ENCODE assay signal across 21 cellular contexts in the genomic region with DNA sequence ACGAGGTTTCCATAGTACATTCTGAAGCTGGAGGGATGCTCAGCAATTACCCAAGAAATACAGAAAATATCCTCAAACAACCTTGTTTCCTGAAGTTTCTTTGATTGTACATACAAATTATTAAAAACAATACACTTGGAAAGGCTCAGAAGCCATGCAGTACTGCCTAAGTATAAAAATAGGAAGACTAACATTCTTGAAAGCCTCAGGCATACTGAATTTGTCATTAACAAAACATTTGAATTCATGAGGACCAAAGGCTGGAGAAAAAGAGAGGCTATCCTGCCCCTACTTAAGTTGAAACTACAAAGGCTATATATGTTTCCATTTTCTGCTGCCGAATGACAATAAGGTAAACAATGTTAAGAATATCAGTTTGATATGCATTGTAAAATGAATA.
"Had no signal": no experiment of that assay in that cellular context is flagged by ENCODE, and none has a peak within 500 bp of the region (broad histone marks: within the 10 kb centered on the region; RNA-seq: fewer than 3 reads in every experiment).

No MANE protein-coding gene starts in this region.

- H3K27me3 ChIP-seq: breast epithelium, sigmoid colon, upper lobe of right lung had no signal

- DNase-seq: activated CD4-positive, alpha-beta memory T cell treated with anti-CD3 and anti-CD28 coated beads, Interleukin-2, amount 10 ng/mL, durations not matched to agents 7 days and 5 days; activated CD4-positive, alpha-beta T cell treated with anti-CD3 and anti-CD28 coated beads for 4 hours; activated CD8-positive, alpha-beta memory T cell treated with anti-CD3 and anti-CD28 coated beads, Interleukin-2, amount 10 ng/mL, durations not matched to agents 7 days and 5 days; activated naive CD4-positive, alpha-beta T cell; activated naive CD8-positive, alpha-beta T cell treated with anti-CD3 and anti-CD28 coated beads, Interleukin-2, amount 10 ng/mL, durations not matched to agents 7 days and 5 days; activated T-cell treated with anti-CD3 and anti-CD28 coated beads, Interleukin-2, amount 50 U/mL, for 1 hour; cerebellar nuclear complex; dermis blood vessel endothelial cell; effector memory CD8-positive, alpha-beta T cell; foreskin melanocyte; kidney glomerular epithelial cell; mucosa of descending colon; naive thymus-derived CD4-positive, alpha-beta T cell; pancreas; sigmoid colon; stimulated activated naive B cell treated with anti-CD40 and anti-IgM and Interleukin-4, amounts not matched to agents 10 μg/mL and 1 μg/mL and 100 μg/mL, for 72 hours; SW 1271; upper lobe of right lung had no signal

- H3K4me1 ChIP-seq: breast epithelium, pancreas, sigmoid colon, upper lobe of right lung had no signal

- ATAC-seq: activated CD8-positive, alpha-beta memory T cell treated with anti-CD3 and anti-CD28 coated beads, Interleukin-2, amount 10 ng/mL, durations not matched to agents 7 days and 5 days; activated T-helper 17 cell treated with anti-CD3 and anti-CD28 coated beads, Interleukin-2, amount 50 U/mL, for 72 hours; effector memory CD8-positive, alpha-beta T cell; mucosa of descending colon; naive thymus-derived CD4-positive, alpha-beta T cell; pancreas; stimulated activated naive B cell treated with anti-CD40 and anti-IgM and Interleukin-4, amounts not matched to agents 10 μg/mL and 1 μg/mL and 100 μg/mL, for 72 hours; upper lobe of right lung; WTC11 had no signal

- H3K36me3 ChIP-seq: breast epithelium, pancreas, sigmoid colon, upper lobe of right lung had no signal

- H3K27ac ChIP-seq: breast epithelium, pancreas, sigmoid colon, upper lobe of right lung had no signal

- H3K9me3 ChIP-seq: breast epithelium, mucosa of descending colon, pancreas, sigmoid colon, upper lobe of right lung had no signal

- H3K4me3 ChIP-seq: breast epithelium, mucosa of descending colon, pancreas, sigmoid colon, upper lobe of right lung had no signal
